In the genomic region with DNA sequence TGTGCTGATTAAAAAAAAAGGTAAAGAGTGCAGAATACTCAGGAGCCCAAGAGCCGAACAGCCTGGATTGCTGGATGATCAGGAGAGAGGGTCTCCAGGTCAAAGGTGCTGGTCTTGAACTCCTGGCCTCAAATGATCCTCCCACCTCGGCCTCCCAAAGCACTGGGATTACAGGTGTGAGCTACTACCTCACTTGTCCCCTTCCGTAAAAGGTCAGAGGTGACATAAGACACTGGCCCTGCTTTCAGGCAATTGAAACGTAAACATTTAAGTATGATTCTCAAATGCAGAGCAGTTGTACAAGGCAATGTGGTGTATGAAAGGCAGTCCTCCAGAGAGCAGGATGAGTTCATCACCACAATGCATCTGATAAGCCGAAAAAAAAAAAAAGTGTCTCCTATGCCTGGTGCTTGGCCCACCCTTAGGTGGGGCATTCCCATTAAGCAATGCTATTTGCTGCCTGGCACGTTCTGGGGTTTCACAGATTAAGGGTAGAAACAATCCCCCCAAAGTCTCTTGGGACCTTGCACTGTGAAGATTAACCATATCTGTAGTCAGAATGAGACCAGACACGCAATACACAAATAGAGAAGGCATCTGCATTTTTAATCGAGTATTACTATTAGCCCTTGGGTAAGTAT, we compare ENCODE assay signal across 14 cellular contexts. TPM values are rescaled to one million over a fixed set of nuclear protein-coding genes. Genes with fewer than 3 reads are reported as not detected.
DNase-seq lines count a peak whose midpoint lies in the region; ATAC-seq and TF ChIP-seq lines count a peak whose summit lies in the region.
"Had no signal": no experiment of that assay in that cellular context is flagged by ENCODE, and none has a peak within 500 bp of the region (broad histone marks: within the 10 kb centered on the region; RNA-seq: fewer than 3 reads in every experiment).

No MANE protein-coding gene starts in this region.

- H3K36me3 ChIP-seq in right atrium auricular region: peaks cover 62% of the 10 kb centered on the region

- H3K4me1 ChIP-seq in right atrium auricular region: peaks cover 0 to 38% of the 10 kb centered on the region in 2 donors

- peaks cover 77 to 82% of the 10 kb centered on the region in 2 donors for H3K36me3 Mint-ChIP-seq in CD14-positive monocyte
- peaks cover 65% of the 10 kb centered on the region for H3K36me3 Mint-ChIP-seq in activated CD4-positive, alpha-beta T cell treated with anti-CD3 and anti-CD28 coated beads, Interleukin-2, amount 10 ng/mL, durations not matched to agents 24 days and 14 days (ENCODE audit: low read depth)

- H3K27me3 Mint-ChIP-seq in CD14-positive monocyte (ENCODE audit: low read depth in 3 of 3): no peaks in the 10 kb centered on the region
- H3K27me3 Mint-ChIP-seq in activated CD4-positive, alpha-beta T cell treated with anti-CD3 and anti-CD28 coated beads, Interleukin-2, amount 10 ng/mL, durations not matched to agents 24 days and 14 days: no peaks in the 10 kb centered on the region
- H3K27me3 Mint-ChIP-seq: activated CD4-positive, alpha-beta memory T cell treated with anti-CD3 and anti-CD28 coated beads, Interleukin-2, amount 10 ng/mL, durations not matched to agents 7 days and 5 days; activated naive CD8-positive, alpha-beta T cell treated with anti-CD3 and anti-CD28 coated beads, Interleukin-2, amount 10 ng/mL, durations not matched to agents 7 days and 5 days; stimulated activated naive CD8-positive, alpha-beta T cell treated with anti-CD3 and anti-CD28 coated beads, Interleukin-15, Interleukin-2, amounts not matched to agents 100 ng/mL and 50 ng/mL, for 24 hours had no signal

- no peaks in the 10 kb centered on the region for H3K9me3 ChIP-seq in right atrium auricular region

- intact Hi-C loops in CD14-positive monocyte (cut with micrococcal nuclease): no loop called here
- intact Hi-C loops in activated CD4-positive, alpha-beta T cell treated with anti-CD3 and anti-CD28 coated beads, Interleukin-2, amount 10 ng/mL, durations not matched to agents 24 days and 14 days (cut with micrococcal nuclease): no loop called here

- H3K9me3 Mint-ChIP-seq in CD14-positive monocyte: no peaks in the 10 kb centered on the region
- H3K9me3 Mint-ChIP-seq in activated CD4-positive, alpha-beta T cell treated with anti-CD3 and anti-CD28 coated beads, Interleukin-2, amount 10 ng/mL, durations not matched to agents 24 days and 14 days: no peaks in the 10 kb centered on the region
- H3K9me3 Mint-ChIP-seq: activated CD4-positive, alpha-beta memory T cell treated with anti-CD3 and anti-CD28 coated beads, Interleukin-2, amount 10 ng/mL, durations not matched to agents 7 days and 5 days; activated naive CD8-positive, alpha-beta T cell treated with anti-CD3 and anti-CD28 coated beads, Interleukin-2, amount 10 ng/mL, durations not matched to agents 7 days and 5 days; stimulated activated naive CD8-positive, alpha-beta T cell treated with anti-CD3 and anti-CD28 coated beads, Interleukin-15, Interleukin-2, amounts not matched to agents 100 ng/mL and 50 ng/mL, for 24 hours had no signal

- no peak for DNase-seq in CD1c-positive myeloid dendritic cell (ENCODE audit: extremely low spot score)
- no peak for DNase-seq in right atrium auricular region (ENCODE audit: low spot score)
- DNase-seq in CD14-positive monocyte (ENCODE audit: low spot score): no peak
- no peak for DNase-seq in activated CD4-positive, alpha-beta T cell treated with anti-CD3 and anti-CD28 coated beads, Interleukin-2, amount 10 ng/mL, durations not matched to agents 24 days and 14 days
- DNase-seq: activated CD4-positive, alpha-beta memory T cell treated with anti-CD3 and anti-CD28 coated beads, Interleukin-2, amount 10 ng/mL, durations not matched to agents 7 days and 5 days; activated naive CD8-positive, alpha-beta T cell treated with anti-CD3 and anti-CD28 coated beads, Interleukin-2, amount 10 ng/mL, durations not matched to agents 7 days and 5 days; foreskin fibroblast; NCI-H510A treated with DMSO at 0.1 percent for 48 hours had no signal

- no peak for TF ChIP-seq CTCF in right atrium auricular region (IDR thresholded peaks at IDR 0.05)
- TF ChIP-seq CTCF in CD14-positive monocyte (IDR thresholded peaks at IDR 0.05): no peak

- H3K27ac Mint-ChIP-seq in CD14-positive monocyte: no peak overlapping the region
- no peak overlapping the region for H3K27ac Mint-ChIP-seq in activated CD4-positive, alpha-beta T cell treated with anti-CD3 and anti-CD28 coated beads, Interleukin-2, amount 10 ng/mL, durations not matched to agents 24 days and 14 days
- H3K27ac Mint-ChIP-seq: activated CD4-positive, alpha-beta memory T cell treated with anti-CD3 and anti-CD28 coated beads, Interleukin-2, amount 10 ng/mL, durations not matched to agents 7 days and 5 days; activated naive CD8-positive, alpha-beta T cell treated with anti-CD3 and anti-CD28 coated beads, Interleukin-2, amount 10 ng/mL, durations not matched to agents 7 days and 5 days; stimulated activated naive CD8-positive, alpha-beta T cell treated with anti-CD3 and anti-CD28 coated beads, Interleukin-15, Interleukin-2, amounts not matched to agents 100 ng/mL and 50 ng/mL, for 24 hours had no signal

- H3K4me3 Mint-ChIP-seq in CD14-positive monocyte: no peak overlapping the region
- no peak overlapping the region for H3K4me3 Mint-ChIP-seq in activated CD4-positive, alpha-beta T cell treated with anti-CD3 and anti-CD28 coated beads, Interleukin-2, amount 10 ng/mL, durations not matched to agents 24 days and 14 days
- H3K4me3 Mint-ChIP-seq: activated CD4-positive, alpha-beta memory T cell treated with anti-CD3 and anti-CD28 coated beads, Interleukin-2, amount 10 ng/mL, durations not matched to agents 7 days and 5 days; activated naive CD8-positive, alpha-beta T cell treated with anti-CD3 and anti-CD28 coated beads, Interleukin-2, amount 10 ng/mL, durations not matched to agents 7 days and 5 days; stimulated activated naive CD8-positive, alpha-beta T cell treated with anti-CD3 and anti-CD28 coated beads, Interleukin-15, Interleukin-2, amounts not matched to agents 100 ng/mL and 50 ng/mL, for 24 hours had no signal

- no peak overlapping the region for H3K27ac ChIP-seq in right atrium auricular region

- H3K4me3 ChIP-seq in right atrium auricular region: no peak overlapping the region

- ATAC-seq in GM18502 (IDR thresholded peaks at IDR 0.05; ENCODE audit: poor library complexity, unreplicated experiment) (peak; percentile 67), GM19467 (IDR thresholded peaks at IDR 0.05; ENCODE audit: unreplicated experiment) (peak; percentile 55), HG02938 (IDR thresholded peaks at IDR 0.05; ENCODE audit: unreplicated experiment) (peak; percentile 68), HG03575 (IDR thresholded peaks at IDR 0.05; ENCODE audit: extremely low read depth, insufficient number of reproducible peaks, low FRiP score, unreplicated experiment) (peak; percentile 60)
- ATAC-seq: SK-N-SH treated with all-trans-retinoic acid at 6 μM for 48 hours had no signal

- no peaks in the 10 kb centered on the region for H3K27me3 ChIP-seq in right atrium auricular region

- H3K4me1 Mint-ChIP-seq in CD14-positive monocyte: no peaks in the 10 kb centered on the region
- no peaks in the 10 kb centered on the region for H3K4me1 Mint-ChIP-seq in activated CD4-positive, alpha-beta T cell treated with anti-CD3 and anti-CD28 coated beads, Interleukin-2, amount 10 ng/mL, durations not matched to agents 24 days and 14 days
- H3K4me1 Mint-ChIP-seq: activated CD4-positive, alpha-beta memory T cell treated with anti-CD3 and anti-CD28 coated beads, Interleukin-2, amount 10 ng/mL, durations not matched to agents 7 days and 5 days; activated naive CD8-positive, alpha-beta T cell treated with anti-CD3 and anti-CD28 coated beads, Interleukin-2, amount 10 ng/mL, durations not matched to agents 7 days and 5 days had no signal

RNA-seq across cellular contexts. Expression of gene PARP1, which starts 47.7 kb away (rescaled TPM):
- 10 to 100 TPM; 68.0 to 70.6 TPM for total RNA-seq in right atrium auricular region
- polyA plus RNA-seq in CD14-positive monocyte: 10 to 100 TPM; 17.7 to 23.3 TPM
- 215 and 222 TPM in 2 replicates for total RNA-seq in activated CD4-positive, alpha-beta T cell treated with anti-CD3 and anti-CD28 coated beads, Interleukin-2, amount 10 ng/mL, durations not matched to agents 24 days and 14 days

RNA-seq across cellular contexts. Expression of gene LIN9, which starts 51.3 kb away (rescaled TPM):
- 10 to 100 TPM in 1 of 2 donors, 1 to 10 TPM in 1; 2.9 to 11.0 TPM for total RNA-seq in right atrium auricular region
- 1 to 10 TPM in 1 of 2 donors, under 1 TPM in 1; 0.76 to 1.3 TPM for polyA plus RNA-seq in CD14-positive monocyte
- 10.5 and 13.8 TPM in 2 replicates for total RNA-seq in activated CD4-positive, alpha-beta T cell treated with anti-CD3 and anti-CD28 coated beads, Interleukin-2, amount 10 ng/mL, durations not matched to agents 24 days and 14 days
